ENCODE assay signal across 32 cellular contexts in the genomic region with DNA sequence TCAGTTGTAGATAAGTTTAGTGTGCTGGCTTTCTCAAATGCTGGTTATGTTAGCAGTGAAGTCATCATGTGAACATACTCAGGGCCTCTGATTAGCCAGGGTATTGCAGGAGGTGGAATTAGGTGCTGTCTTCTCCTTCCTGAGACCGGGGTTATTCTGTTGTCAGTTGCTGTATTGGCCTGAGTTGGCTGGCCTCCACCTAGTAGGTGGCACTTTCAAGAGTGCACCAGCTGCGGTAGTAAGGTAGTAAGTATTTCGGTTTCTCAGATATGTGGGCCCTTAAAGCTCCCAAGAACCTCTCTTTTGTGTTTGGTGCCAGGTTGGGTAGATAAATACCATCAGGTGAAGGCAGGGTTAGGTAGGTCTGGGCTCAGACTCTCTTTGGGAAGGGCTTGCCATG.
"Had no signal": no experiment of that assay in that cellular context is flagged by ENCODE, and none has a peak within 500 bp of the region (broad histone marks: within the 10 kb centered on the region; RNA-seq: fewer than 3 reads in every experiment).

No MANE protein-coding gene starts in this region.

- DNase-seq: activated B cell treated with CpG ODN at 0.5 μM for 24 hours; activated CD4-positive, alpha-beta memory T cell treated with anti-CD3 and anti-CD28 coated beads for 36 hours; activated CD4-positive, alpha-beta T cell treated with anti-CD3 and anti-CD28 coated beads for 4 hours; activated CD4-positive, alpha-beta T cell treated with anti-CD3 and anti-CD28 coated beads, Interleukin-2, amount 10 ng/mL, durations not matched to agents 24 days and 14 days; activated CD4-positive, alpha-beta T cell treated with anti-CD3 and anti-CD28 coated beads, Interleukin-2, amount 50 U/mL, for 1 hour; activated CD4-positive, alpha-beta T cell treated with anti-CD3 and anti-CD28 coated beads, Interleukin-2, amount 50 U/mL, for 4 hours; activated CD4-positive, CD25-positive, alpha-beta regulatory T cell treated with anti-CD3 and anti-CD28 coated beads, Interleukin-2, amount 50 U/mL, for 72 hours; activated CD8-positive, alpha-beta memory T cell treated with anti-CD3 and anti-CD28 coated beads, Interleukin-2, amount 50 U/mL, for 4 hours; activated CD8-positive, alpha-beta T cell treated with anti-CD3 and anti-CD28 coated beads for 36 hours; activated effector memory CD4-positive, alpha-beta T cell treated with anti-CD3 and anti-CD28 coated beads, Interleukin-2, amount 50 U/mL, for 16 hours; activated gamma-delta T cell treated with Interleukin-2 at 50 U/mL for 16 hours; activated naive CD4-positive, alpha-beta T cell; activated naive CD4-positive, alpha-beta T cell treated with anti-CD3 and anti-CD28 coated beads, Interleukin-2, amount 10 ng/mL, durations not matched to agents 7 days and 5 days; activated T-cell treated with anti-CD3 and anti-CD28 coated beads for 4 hours; activated T-cell treated with anti-CD3 and anti-CD28 coated beads, Interleukin-2, amount 50 U/mL, for 1 hour; activated T-cell treated with anti-CD3 and anti-CD28 coated beads, Interleukin-2, amount 50 U/mL, for 4 hours; activated T-cell treated with anti-CD3 and anti-CD28 coated beads, Interleukin-2, amount 50 U/mL, for 72 hours; amygdala; anterior cingulate cortex; caudate nucleus; cerebellar nuclear complex; T-helper 1 cell; T-helper 2 cell; T-helper 9 cell had no signal

- ATAC-seq: activated CD8-positive, alpha-beta T cell treated with anti-CD3 and anti-CD28 coated beads for 36 hours; activated T-cell treated with anti-CD3 and anti-CD28 coated beads, Interleukin-2, amount 50 U/mL, for 4 hours; activated T-cell treated with anti-CD3 and anti-CD28 coated beads, Interleukin-2, amount 50 U/mL, for 72 hours; activated T-helper 17 cell treated with anti-CD3 and anti-CD28 coated beads, Interleukin-2, amount 50 U/mL, for 72 hours had no signal

- H3K36me3 Mint-ChIP-seq: activated CD4-positive, alpha-beta memory T cell treated with anti-CD3 and anti-CD28 coated beads for 36 hours; activated naive CD4-positive, alpha-beta T cell treated with anti-CD3 and anti-CD28 coated beads, Interleukin-2, amount 10 ng/mL, durations not matched to agents 7 days and 5 days; activated naive CD4-positive, alpha-beta T cell treated with anti-CD3 and anti-CD28 coated beads, Interleukin-2, amount 50 U/mL, for 24 hours; activated naive CD8-positive, alpha-beta T cell; brain had no signal

- H3K9me3 Mint-ChIP-seq: activated B cell treated with CpG ODN at 0.5 μM for 24 hours; activated CD4-positive, alpha-beta T cell treated with anti-CD3 and anti-CD28 coated beads, Interleukin-2, amount 10 ng/mL, durations not matched to agents 24 days and 14 days; central memory CD8-positive, alpha-beta T cell had no signal

- H3K27ac Mint-ChIP-seq: activated B cell treated with CpG ODN at 0.5 μM for 24 hours; activated CD4-positive, alpha-beta memory T cell treated with anti-CD3 and anti-CD28 coated beads for 36 hours; activated CD4-positive, alpha-beta T cell treated with anti-CD3 and anti-CD28 coated beads, Interleukin-2, amount 10 ng/mL, durations not matched to agents 24 days and 14 days; activated CD8-positive, alpha-beta T cell treated with anti-CD3 and anti-CD28 coated beads for 36 hours; activated naive CD4-positive, alpha-beta T cell treated with anti-CD3 and anti-CD28 coated beads, Interleukin-2, amount 10 ng/mL, durations not matched to agents 7 days and 5 days; activated naive CD4-positive, alpha-beta T cell treated with anti-CD3 and anti-CD28 coated beads, Interleukin-2, amount 50 U/mL, for 24 hours; activated naive CD8-positive, alpha-beta T cell; activated T-cell treated with anti-CD3 and anti-CD28 coated beads, Interleukin-2, amount 50 U/mL, for 72 hours; activated T-helper 1 cell treated with anti-CD3 and anti-CD28 coated beads, Interleukin-12 subunit alpha, Interleukin-12 subunit beta, Interleukin-2, Interleukin-4 antibody, amounts not matched to agents 30 ng/mL and 10 ng/mL and 1 ng/mL, durations not matched to agents 14 hours and 24 hours and 36 hours; activated T-helper 17 cell treated with anti-CD3 and anti-CD28 coated beads, Interleukin-2, amount 50 U/mL, for 72 hours; brain; T-helper 1 cell treated with Interleukin-12 subunit alpha and Interleukin-12 subunit beta and Interleukin-4 antibody, amounts not matched to agents 30 μg/mL and 1 μg/mL, for 36 hours; T-helper 2 cell treated with Interferon-gamma antibody and Interleukin-4, amounts not matched to agents 5 μg/mL and 100 μg/mL, for 36 hours had no signal

- H3K4me1 Mint-ChIP-seq: activated B cell treated with CpG ODN at 0.5 μM for 24 hours; activated CD4-positive, alpha-beta T cell treated with anti-CD3 and anti-CD28 coated beads, Interleukin-2, amount 10 ng/mL, durations not matched to agents 24 days and 14 days; activated naive CD4-positive, alpha-beta T cell treated with anti-CD3 and anti-CD28 coated beads, Interleukin-2, amount 10 ng/mL, durations not matched to agents 7 days and 5 days; activated naive CD4-positive, alpha-beta T cell treated with anti-CD3 and anti-CD28 coated beads, Interleukin-2, amount 50 U/mL, for 24 hours; activated T-helper 17 cell treated with anti-CD3 and anti-CD28 coated beads, Interleukin-2, amount 50 U/mL, for 72 hours; brain; central memory CD8-positive, alpha-beta T cell had no signal

- H3K27me3 Mint-ChIP-seq: activated B cell treated with CpG ODN at 0.5 μM for 24 hours; activated CD4-positive, alpha-beta memory T cell treated with anti-CD3 and anti-CD28 coated beads for 36 hours; activated CD4-positive, alpha-beta T cell treated with anti-CD3 and anti-CD28 coated beads, Interleukin-2, amount 10 ng/mL, durations not matched to agents 24 days and 14 days; activated CD8-positive, alpha-beta T cell treated with anti-CD3 and anti-CD28 coated beads for 36 hours; activated naive CD4-positive, alpha-beta T cell treated with anti-CD3 and anti-CD28 coated beads, Interleukin-2, amount 10 ng/mL, durations not matched to agents 7 days and 5 days; activated naive CD4-positive, alpha-beta T cell treated with anti-CD3 and anti-CD28 coated beads, Interleukin-2, amount 50 U/mL, for 24 hours; activated naive CD8-positive, alpha-beta T cell; activated T-helper 17 cell treated with anti-CD3 and anti-CD28 coated beads, Interleukin-2, amount 50 U/mL, for 72 hours; brain; central memory CD8-positive, alpha-beta T cell had no signal

- H3K4me3 Mint-ChIP-seq: activated B cell treated with CpG ODN at 0.5 μM for 24 hours; activated CD4-positive, alpha-beta memory T cell treated with anti-CD3 and anti-CD28 coated beads for 36 hours; activated CD4-positive, alpha-beta T cell treated with anti-CD3 and anti-CD28 coated beads, Interleukin-2, amount 10 ng/mL, durations not matched to agents 24 days and 14 days; activated CD8-positive, alpha-beta T cell treated with anti-CD3 and anti-CD28 coated beads for 36 hours; activated naive CD4-positive, alpha-beta T cell treated with anti-CD3 and anti-CD28 coated beads, Interleukin-2, amount 10 ng/mL, durations not matched to agents 7 days and 5 days; activated naive CD4-positive, alpha-beta T cell treated with anti-CD3 and anti-CD28 coated beads, Interleukin-2, amount 50 U/mL, for 24 hours; activated naive CD8-positive, alpha-beta T cell; activated T-cell treated with anti-CD3 and anti-CD28 coated beads, Interleukin-2, amount 50 U/mL, for 4 hours; activated T-cell treated with anti-CD3 and anti-CD28 coated beads, Interleukin-2, amount 50 U/mL, for 72 hours; activated T-helper 1 cell treated with anti-CD3 and anti-CD28 coated beads, Interleukin-12 subunit alpha, Interleukin-12 subunit beta, Interleukin-2, Interleukin-4 antibody, amounts not matched to agents 30 ng/mL and 10 ng/mL and 1 ng/mL, durations not matched to agents 14 hours and 24 hours and 36 hours; activated T-helper 17 cell treated with anti-CD3 and anti-CD28 coated beads, Interleukin-2, amount 50 U/mL, for 72 hours; brain; central memory CD8-positive, alpha-beta T cell; T-helper 1 cell treated with Interleukin-12 subunit alpha and Interleukin-12 subunit beta and Interleukin-4 antibody, amounts not matched to agents 30 μg/mL and 1 μg/mL, for 36 hours; T-helper 2 cell treated with Interferon-gamma antibody and Interleukin-4, amounts not matched to agents 5 μg/mL and 100 μg/mL, for 36 hours had no signal
